Comparison of ENCODE assay signal across 12 cellular contexts in genomic region chr10:7192831-7193348, GRCh38.
DNase-seq lines count a peak whose midpoint lies in the region; ATAC-seq, FAIRE-seq and TF ChIP-seq lines count a peak whose summit lies in the region.
"Had no signal": no experiment of that assay in that cellular context is flagged by ENCODE, and none has a peak within 500 bp of the region (broad histone marks: within the 10 kb centered on the region; RNA-seq: fewer than 3 reads in every experiment).

No MANE protein-coding gene starts in this region.

- CTCF ChIA-PET in CD4-positive, alpha-beta T cell (lab: Charles Lee), result interaction anchor here (0.7 kb wide), 1 partner anchor 72 kb away, joined by 3 read pairs; no protein-coding TSS in a partner anchor

- peaks cover 74% of the 10 kb centered on the region for H3K4me1 Mint-ChIP-seq in CD4-positive, alpha-beta T cell (ENCODE audit: low read depth)

- peaks cover 59% of the 10 kb centered on the region for H3K36me3 Mint-ChIP-seq in CD4-positive, alpha-beta T cell (ENCODE audit: low read depth)

- peak overlapping the region; percentile 66 for H3K27ac ChIP-seq in CD4-positive, alpha-beta T cell (ENCODE audit: low read depth, low read length)
- H3K27ac ChIP-seq in ascending aorta, result no peak overlapping the region
- H3K27ac ChIP-seq: left lung, psoas muscle had no signal

- no peak for TF ChIP-seq CTCF in CD4-positive, alpha-beta T cell (IDR thresholded peaks at IDR 0.05)
- no peak for TF ChIP-seq CTCF in ascending aorta (IDR thresholded peaks at IDR 0.05)

- POLR2A ChIA-PET in CD4-positive, alpha-beta T cell (lab: Charles Lee), result interaction anchor here (0.7 to 1.6 kb wide), 10 partner anchors 8 to 860 kb away, joined by 3 to 7 read pairs (median 3); no protein-coding TSS in a partner anchor

- H3K27me3 ChIP-seq in CD4-positive, alpha-beta T cell (ENCODE audit: control insufficient read depth, insufficient read depth, low read length), result no peaks in the 10 kb centered on the region
- no peaks in the 10 kb centered on the region for H3K27me3 ChIP-seq in ascending aorta
- H3K27me3 ChIP-seq: left lung had no signal

- H3K9me3 ChIP-seq in CD4-positive, alpha-beta T cell (ENCODE audit: control insufficient read depth, low read length), result no peaks in the 10 kb centered on the region
- no peaks in the 10 kb centered on the region for H3K9me3 ChIP-seq in ascending aorta
- H3K9me3 ChIP-seq: psoas muscle had no signal

- H3K9me3 Mint-ChIP-seq in CD4-positive, alpha-beta T cell, result no peaks in the 10 kb centered on the region

- intact Hi-C loops in CD4-positive, alpha-beta T cell (cut with DNase I, micrococcal nuclease), result loop anchor here (1.0 to 5.0 kb wide), 5 partner anchors 64 to 484 kb away; no protein-coding TSS in a partner anchor
- intact Hi-C loops in ascending aorta (cut with DNase I), result no loop called here

- peak overlapping the region; percentile 95 for H3K27ac Mint-ChIP-seq in CD4-positive, alpha-beta T cell

- TF ChIP-seq POLR2A in GM12892 (IDR thresholded peaks at IDR 0.05; ENCODE audit: low read depth, low read length), result no peak

- H3K4me3 Mint-ChIP-seq in CD4-positive, alpha-beta T cell, result peak overlapping the region; percentile 84

- FAIRE-seq in GM12892 (lab: Jason Lieb, UNC), result no peak
- FAIRE-seq: astrocyte had no signal

- peak; percentile 41 to 66 (median 51) for DNase-seq in CD4-positive, alpha-beta T cell
- DNase-seq in T-helper 22 cell (ENCODE audit: low read depth) (peak; percentile 42), ascending aorta (ENCODE audit: low spot score in 2 of 2) (no peak), GM12892 (ENCODE audit: insufficient read length) (no peak), COLO668 (lab: John Stamatoyannopoulos, UW; ENCODE audit: unreplicated experiment) (no peak)
- DNase-seq in activated effector memory CD4-positive, alpha-beta T cell treated with Interleukin-2 at 50 U/mL for 16 hours, result peak; percentile 42
- peak; percentile 67 for DNase-seq in stimulated activated CD4-positive, alpha-beta T cell treated with anti-CD3 and anti-CD28 coated beads, Interleukin-1b, Interleukin-23, amount 100 ng/mL, for 48 hours
- DNase-seq: left lung, NCI-H2029 treated with DMSO at 0.1 percent for 48 hours, psoas muscle had no signal

- H3K4me3 ChIP-seq in ascending aorta, result no peak overlapping the region
- H3K4me3 ChIP-seq: left lung, psoas muscle had no signal

- ATAC-seq in CD4-positive, alpha-beta T cell (ENCODE audit: poor library complexity), result peak; percentile 86
- no peak for ATAC-seq in GM19397 (IDR thresholded peaks at IDR 0.05; ENCODE audit: unreplicated experiment)
- ATAC-seq: left lung, psoas muscle had no signal

- H3K36me3 ChIP-seq in ascending aorta, result peaks cover 0 to 4% of the 10 kb centered on the region in 2 donors

- no peaks in the 10 kb centered on the region for H3K27me3 Mint-ChIP-seq in CD4-positive, alpha-beta T cell

- H3K4me1 ChIP-seq in ascending aorta, result no peaks in the 10 kb centered on the region
- H3K4me1 ChIP-seq: psoas muscle had no signal

Comparison
In these comparisons a context has a peak if more than half of its experiments do, and no peak if none do; other contexts are left out.
1. DNase-seq: peak in CD4-positive, alpha-beta T cell (10 of 10), T-helper 22 cell (single experiment), activated effector memory CD4-positive, alpha-beta T cell treated with Interleukin-2 at 50 U/mL for 16 hours (single experiment) and stimulated activated CD4-positive, alpha-beta T cell treated with anti-CD3 and anti-CD28 coated beads, Interleukin-1b, Interleukin-23, amount 100 ng/mL, for 48 hours (single experiment); none in ascending aorta (0 of 2), GM12892 (single experiment) and COLO668 (single experiment).